ENCODE assay signal across 10 cellular contexts in the genomic region with DNA sequence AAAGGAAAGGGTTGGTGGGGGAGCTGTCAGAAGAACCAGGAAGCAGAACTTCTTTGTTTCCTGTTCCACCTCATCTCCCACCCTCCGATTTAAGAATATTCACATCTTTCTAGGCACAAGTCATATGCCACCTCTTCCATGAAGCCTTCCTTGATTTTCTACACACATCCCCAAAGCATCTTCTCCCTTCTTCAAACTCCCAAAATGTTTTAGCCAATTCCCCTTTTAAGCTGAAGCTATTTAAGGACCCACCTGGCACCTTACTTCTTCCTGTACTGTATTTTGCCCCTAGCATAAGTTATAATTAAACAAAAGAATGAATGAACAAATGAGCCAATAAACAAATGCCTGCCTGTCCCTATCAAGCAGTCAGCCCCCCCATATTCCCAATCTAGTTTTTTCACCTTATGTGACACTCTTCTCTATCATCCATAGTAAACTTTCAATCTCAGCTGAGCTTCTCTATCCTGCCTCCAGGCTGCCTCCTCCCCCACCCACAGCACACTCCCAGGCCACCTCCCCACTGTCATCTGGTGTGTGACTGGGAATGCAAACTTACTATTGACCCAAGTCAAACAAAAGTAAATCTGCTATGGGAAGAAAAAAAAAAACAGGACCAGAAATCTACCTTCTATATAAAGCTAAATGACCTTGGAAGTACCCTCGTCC. TPM values are rescaled to one million over a fixed set of nuclear protein-coding genes. Genes with fewer than 3 reads are reported as not detected.
DNase-seq lines count a peak whose midpoint lies in the region; ATAC-seq and TF ChIP-seq lines count a peak whose summit lies in the region.
"Had no signal": no experiment of that assay in that cellular context is flagged by ENCODE, and none has a peak within 500 bp of the region (broad histone marks: within the 10 kb centered on the region; RNA-seq: fewer than 3 reads in every experiment).

No MANE protein-coding gene starts in this region.

- no peak for ATAC-seq in activated naive CD8-positive, alpha-beta T cell treated with anti-CD3 and anti-CD28 coated beads, Interleukin-2, amount 10 ng/mL, durations not matched to agents 7 days and 5 days (ENCODE audit: low read depth)
- no peak for ATAC-seq in GM21737 (IDR thresholded peaks at IDR 0.05; ENCODE audit: unreplicated experiment)

- H3K27ac Mint-ChIP-seq in activated naive CD8-positive, alpha-beta T cell treated with anti-CD3 and anti-CD28 coated beads, Interleukin-2, amount 10 ng/mL, durations not matched to agents 7 days and 5 days, result peak overlapping the region; percentile 39
- H3K27ac Mint-ChIP-seq in activated naive CD8-positive, alpha-beta T cell treated with anti-CD3 and anti-CD28 coated beads for 36 hours, result no peak overlapping the region
- peak overlapping the region; percentile 64 for H3K27ac Mint-ChIP-seq in endothelial cell (ENCODE audit: unreplicated experiment)
- H3K27ac Mint-ChIP-seq in type B pancreatic cell, result peak overlapping the region; percentile 96

- H3K27me3 ChIP-seq in muscle layer of colon (ENCODE audit: control insufficient read depth in 1 of 2, insufficient read depth in 2 of 2, low read length in 2 of 2), result no peaks in the 10 kb centered on the region

- H3K9ac ChIP-seq in muscle layer of colon (ENCODE audit: low read length), result no peak overlapping the region

- H3K27ac ChIP-seq in muscle layer of colon (ENCODE audit: low read depth, low read length), result peak overlapping the region; percentile 59

- H3K4me3 Mint-ChIP-seq in activated naive CD8-positive, alpha-beta T cell treated with anti-CD3 and anti-CD28 coated beads, Interleukin-2, amount 10 ng/mL, durations not matched to agents 7 days and 5 days, result no peak overlapping the region
- no peak overlapping the region for H3K4me3 Mint-ChIP-seq in activated naive CD8-positive, alpha-beta T cell treated with anti-CD3 and anti-CD28 coated beads for 36 hours
- H3K4me3 Mint-ChIP-seq in endothelial cell (ENCODE audit: unreplicated experiment) (peak overlapping the region; percentile 70), type B pancreatic cell (peak overlapping the region; percentile 95)

- peaks cover 28% of the 10 kb centered on the region for H3K36me3 ChIP-seq in muscle layer of colon (ENCODE audit: insufficient read depth, low read length)

- H3K36me3 Mint-ChIP-seq in activated naive CD8-positive, alpha-beta T cell treated with anti-CD3 and anti-CD28 coated beads, Interleukin-2, amount 10 ng/mL, durations not matched to agents 7 days and 5 days, result peaks cover 14% of the 10 kb centered on the region
- H3K36me3 Mint-ChIP-seq in activated naive CD8-positive, alpha-beta T cell treated with anti-CD3 and anti-CD28 coated beads for 36 hours, result peaks cover 14% of the 10 kb centered on the region
- H3K36me3 Mint-ChIP-seq in endothelial cell (ENCODE audit: low read depth, unreplicated experiment) (peaks cover 28% of the 10 kb centered on the region), type B pancreatic cell (peaks cover 18% of the 10 kb centered on the region)

- H3K4me3 ChIP-seq in muscle layer of colon (ENCODE audit: low read depth in 1 of 2, low read length in 2 of 2), result no peak overlapping the region

- H3K27me3 Mint-ChIP-seq in activated naive CD8-positive, alpha-beta T cell treated with anti-CD3 and anti-CD28 coated beads, Interleukin-2, amount 10 ng/mL, durations not matched to agents 7 days and 5 days, result no peaks in the 10 kb centered on the region
- H3K27me3 Mint-ChIP-seq in activated naive CD8-positive, alpha-beta T cell treated with anti-CD3 and anti-CD28 coated beads for 36 hours, result no peaks in the 10 kb centered on the region
- H3K27me3 Mint-ChIP-seq in endothelial cell (ENCODE audit: unreplicated experiment) (peaks cover 22% of the 10 kb centered on the region), type B pancreatic cell (no peaks in the 10 kb centered on the region)

- POLR2A ChIA-PET in activated naive CD8-positive, alpha-beta T cell treated with anti-CD3 and anti-CD28 coated beads, Interleukin-2, amount 10 ng/mL, durations not matched to agents 7 days and 5 days (lab: Charles Lee), result interaction anchor here (2.1 kb wide), 1 partner anchor 14 kb away, joined by 10 read pairs; a partner anchor contains a TSS

- H3K4me1 ChIP-seq in muscle layer of colon (ENCODE audit: insufficient read depth, low read length), result peaks cover 60% of the 10 kb centered on the region

- H3K4me1 Mint-ChIP-seq in activated naive CD8-positive, alpha-beta T cell treated with anti-CD3 and anti-CD28 coated beads, Interleukin-2, amount 10 ng/mL, durations not matched to agents 7 days and 5 days, result peaks cover 20% of the 10 kb centered on the region
- H3K4me1 Mint-ChIP-seq in activated naive CD8-positive, alpha-beta T cell treated with anti-CD3 and anti-CD28 coated beads for 36 hours, result peaks cover 20% of the 10 kb centered on the region
- H3K4me1 Mint-ChIP-seq in endothelial cell (ENCODE audit: unreplicated experiment), result peaks cover 44% of the 10 kb centered on the region
- H3K4me1 Mint-ChIP-seq in type B pancreatic cell (ENCODE audit: unreplicated experiment), result peaks cover 42% of the 10 kb centered on the region

- TF ChIP-seq CTCF in endothelial cell (IDR thresholded peaks at IDR 0.05; ENCODE audit: unreplicated experiment) (no peak), type B pancreatic cell (conservative IDR thresholded peaks at IDR 0.05) (no peak)

- H3K9me3 ChIP-seq in muscle layer of colon (ENCODE audit: low read length), result no peaks in the 10 kb centered on the region

- H3K9me3 Mint-ChIP-seq in activated naive CD8-positive, alpha-beta T cell treated with anti-CD3 and anti-CD28 coated beads, Interleukin-2, amount 10 ng/mL, durations not matched to agents 7 days and 5 days, result no peaks in the 10 kb centered on the region
- no peaks in the 10 kb centered on the region for H3K9me3 Mint-ChIP-seq in activated naive CD8-positive, alpha-beta T cell treated with anti-CD3 and anti-CD28 coated beads for 36 hours
- H3K9me3 Mint-ChIP-seq in endothelial cell (ENCODE audit: unreplicated experiment) (no peaks in the 10 kb centered on the region), type B pancreatic cell (no peaks in the 10 kb centered on the region)

- no peak for DNase-seq in activated naive CD8-positive, alpha-beta T cell treated with anti-CD3 and anti-CD28 coated beads, Interleukin-2, amount 10 ng/mL, durations not matched to agents 7 days and 5 days
- DNase-seq in activated naive CD8-positive, alpha-beta T cell treated with anti-CD3 and anti-CD28 coated beads for 36 hours, result no peak
- DNase-seq in endothelial cell (ENCODE audit: low spot score) (no peak), type B pancreatic cell (ENCODE audit: extremely low spot score, unreplicated experiment) (no peak), GM19238 (ENCODE audit: insufficient read length, low spot score) (no peak), NCI-H446 treated with DMSO at 0.1 percent for 48 hours (lab: John Stamatoyannopoulos, UW) (no peak)
- DNase-seq: activated effector memory CD4-positive, alpha-beta T cell treated with anti-CD3 and anti-CD28 coated beads, Interleukin-2, amount 50 U/mL, for 16 hours had no signal

RNA-seq across cellular contexts. Expression of a gene that starts 3.9 kb away (rescaled TPM):
- 10 to 100 TPM; 15.7 to 18.0 TPM for total RNA-seq in activated naive CD8-positive, alpha-beta T cell treated with anti-CD3 and anti-CD28 coated beads, Interleukin-2, amount 10 ng/mL, durations not matched to agents 7 days and 5 days
- total RNA-seq in activated naive CD8-positive, alpha-beta T cell treated with anti-CD3 and anti-CD28 coated beads for 36 hours, result 10 to 100 TPM; 20.8 to 22.1 TPM
- 122 TPM for total RNA-seq in endothelial cell (ENCODE audit: unreplicated experiment)
- 122 and 166 TPM in 2 replicates for total RNA-seq in type B pancreatic cell (ENCODE audit: low replicate concordance)

RNA-seq across cellular contexts. Expression of a gene that starts 14.8 kb away (rescaled TPM):
- total RNA-seq in activated naive CD8-positive, alpha-beta T cell treated with anti-CD3 and anti-CD28 coated beads, Interleukin-2, amount 10 ng/mL, durations not matched to agents 7 days and 5 days, result 100 to 1,000 TPM; 127 to 130 TPM
- total RNA-seq in activated naive CD8-positive, alpha-beta T cell treated with anti-CD3 and anti-CD28 coated beads for 36 hours, result 100 to 1,000 TPM; 318 to 332 TPM
- total RNA-seq in endothelial cell (ENCODE audit: unreplicated experiment) (134 TPM), type B pancreatic cell (ENCODE audit: low replicate concordance) (108 and 164 TPM in 2 replicates)

RNA-seq across cellular contexts. Expression of a gene that starts 17.3 kb away (rescaled TPM):
- total RNA-seq in activated naive CD8-positive, alpha-beta T cell treated with anti-CD3 and anti-CD28 coated beads, Interleukin-2, amount 10 ng/mL, durations not matched to agents 7 days and 5 days, result not detected
- total RNA-seq in activated naive CD8-positive, alpha-beta T cell treated with anti-CD3 and anti-CD28 coated beads for 36 hours, result not detected
- total RNA-seq in endothelial cell (ENCODE audit: unreplicated experiment) (0.23 TPM), type B pancreatic cell (ENCODE audit: low replicate concordance) (0.52 and 4.0 TPM in 2 replicates)
- total RNA-seq: H4 had no signal

Comparison
In these comparisons a context has a peak if more than half of its experiments do, and no peak if none do; other contexts are left out.
1. H3K4me3 Mint-ChIP-seq: peak in endothelial cell (single experiment) and type B pancreatic cell (single experiment); none in activated naive CD8-positive, alpha-beta T cell treated with anti-CD3 and anti-CD28 coated beads, Interleukin-2, amount 10 ng/mL, durations not matched to agents 7 days and 5 days (single experiment) and activated naive CD8-positive, alpha-beta T cell treated with anti-CD3 and anti-CD28 coated beads for 36 hours (single experiment).